9 cellular contexts compared by ENCODE assay signal in genomic region chr3:184015381-184016019, GRCh38. TPM values are rescaled to one million over a fixed set of nuclear protein-coding genes. Genes with fewer than 3 reads are reported as not detected.
DNase-seq lines count a peak whose midpoint lies in the region; ATAC-seq and TF ChIP-seq lines count a peak whose summit lies in the region.
"Had no signal": no experiment of that assay in that cellular context is flagged by ENCODE, and none has a peak within 500 bp of the region (broad histone marks: within the 10 kb centered on the region; RNA-seq: fewer than 3 reads in every experiment).

No MANE protein-coding gene starts in this region.

- H3K79me1 ChIP-seq in neuronal stem cell (ENCODE audit: low read depth, low read length) = peaks cover 8% of the 10 kb centered on the region

- no peak overlapping the region for H3K18ac ChIP-seq in neuronal stem cell (ENCODE audit: low read length)

- H4K8ac ChIP-seq in neuronal stem cell (ENCODE audit: low read depth, low read length) = no peak overlapping the region

- DNase-seq in mammary epithelial cell = no peak
- no peak for DNase-seq in breast epithelium (ENCODE audit: low spot score in 2 of 2)
- peak; percentile 11 for DNase-seq in SW480 (ENCODE audit: low spot score)
- DNase-seq in right atrium auricular region (ENCODE audit: low spot score) = no peak
- peak; percentile 41 for DNase-seq in testis
- no peak for DNase-seq in neuronal stem cell (ENCODE audit: low spot score)
- DNase-seq in NCI-H187 (lab: John Stamatoyannopoulos, UW) = no peak

- H3K23ac ChIP-seq in neuronal stem cell (ENCODE audit: low read depth, low read length, poor library complexity) = no peak overlapping the region

- H4K91ac ChIP-seq in neuronal stem cell (ENCODE audit: low read depth, low read length, poor library complexity) = no peak overlapping the region

- H2AFZ ChIP-seq in mammary epithelial cell (ENCODE audit: low read depth, low read length) (no peak overlapping the region), neuronal stem cell (ENCODE audit: low read length) (no peak overlapping the region)

- dilution Hi-C loops in mammary epithelial cell (cut with HindIII; ENCODE audit: low sequenced_read_pairs) = no loop called here

- H3K9me3 ChIP-seq in mammary epithelial cell (replicated peaks; ENCODE audit: insufficient read depth, low read length) (no peaks in the 10 kb centered on the region), breast epithelium (no peaks in the 10 kb centered on the region), right atrium auricular region (no peaks in the 10 kb centered on the region), testis (no peaks in the 10 kb centered on the region), neuronal stem cell (replicated peaks in 1 of 2; ENCODE audit: control insufficient read depth in 2 of 2, insufficient read depth in 1 of 2, low read depth in 1 of 2, low read length in 2 of 2) (no peaks in the 10 kb centered on the region)

- no peak overlapping the region for H2BK5ac ChIP-seq in neuronal stem cell (ENCODE audit: low read length)

- H3K4me3 ChIP-seq in mammary epithelial cell (replicated peaks in 1 of 3; ENCODE audit: insufficient read depth in 1 of 3, low read depth in 2 of 3, low read length in 3 of 3) (no peak overlapping the region), breast epithelium (no peak overlapping the region), right atrium auricular region (peak overlapping the region; percentile 17 to 33), testis (no peak overlapping the region), neuronal stem cell (ENCODE audit: low read length in 2 of 2) (no peak overlapping the region)

- no peak overlapping the region for H2BK15ac ChIP-seq in neuronal stem cell (ENCODE audit: low read length)

- TF ChIP-seq CTCF in mammary epithelial cell (conservative IDR thresholded peaks at IDR 0.05 in 1 of 2, IDR thresholded peaks at IDR 0.05 in 1 of 2; ENCODE audit: extremely low read depth in 1 of 2, insufficient read depth in 1 of 2, low read depth in 1 of 2, low read length in 2 of 2) (no peak), breast epithelium (IDR thresholded peaks at IDR 0.05) (no peak), right atrium auricular region (IDR thresholded peaks at IDR 0.05) (no peak), testis (IDR thresholded peaks at IDR 0.05) (no peak)

- in situ Hi-C loops in mammary epithelial cell (cut with MboI; ENCODE audit: low sequenced_read_pairs in 2 of 2) = loop anchor here (5.0 to 10.0 kb wide), 2 partner anchors 111 to 118 kb away; no protein-coding TSS in a partner anchor

- peaks cover 8% of the 10 kb centered on the region for H3K36me3 ChIP-seq in mammary epithelial cell (ENCODE audit: insufficient read depth, low read length)
- H3K36me3 ChIP-seq in breast epithelium = no peaks in the 10 kb centered on the region
- peaks cover 19% of the 10 kb centered on the region for H3K36me3 ChIP-seq in right atrium auricular region
- H3K36me3 ChIP-seq in testis (ENCODE audit: low read depth, missing control alignments) = no peaks in the 10 kb centered on the region
- H3K36me3 ChIP-seq in neuronal stem cell (replicated peaks in 1 of 2; ENCODE audit: control insufficient read depth in 2 of 2, insufficient read depth in 2 of 2, low read length in 2 of 2) = peaks cover 4 to 32% of the 10 kb centered on the region in 2 donors

- H3K14ac ChIP-seq in neuronal stem cell (ENCODE audit: low read length) = no peak overlapping the region

- H4K20me1 ChIP-seq in mammary epithelial cell (ENCODE audit: insufficient read depth, low read length) = no peaks in the 10 kb centered on the region

- no peak overlapping the region for H2BK12ac ChIP-seq in neuronal stem cell (ENCODE audit: low read length)

- no TSS peak for BruUV-seq in mammary epithelial cell (replicated peaks; lab: Mats Ljungman, UMichigan)

- WGBS in mammary epithelial cell (ENCODE audit: low coverage, missing lambda C conversion rate) = 99% methylated on average over 10 of the region's 10 CpGs
- 59 to 65% methylated on average over 10 of the region's 10 CpGs for WGBS in testis, 2 donors
- no CpG with 5 or more reads among the region's 10 CpGs for WGBS in neuronal stem cell (ENCODE audit: extremely low coverage in 2 of 2, insufficient read length in 2 of 2, insufficient replicate concordance in 1 of 2), 2 donors

- H2AK5ac ChIP-seq in neuronal stem cell (ENCODE audit: low read depth, low read length) = no peak overlapping the region

- H2BK120ac ChIP-seq in neuronal stem cell (ENCODE audit: low read depth, low read length) = no peak overlapping the region

- H3K27me3 ChIP-seq in mammary epithelial cell (ENCODE audit: insufficient read depth, low read length) = no peaks in the 10 kb centered on the region
- no peaks in the 10 kb centered on the region for H3K27me3 ChIP-seq in breast epithelium
- no peaks in the 10 kb centered on the region for H3K27me3 ChIP-seq in right atrium auricular region
- no peaks in the 10 kb centered on the region for H3K27me3 ChIP-seq in testis
- H3K27me3 ChIP-seq in neuronal stem cell (ENCODE audit: control insufficient read depth in 3 of 3, insufficient read depth in 3 of 3, low read depth in 1 of 3, low read length in 3 of 3) = no peaks in the 10 kb centered on the region

- no peak for ATAC-seq in GM19395 (IDR thresholded peaks at IDR 0.05; ENCODE audit: unreplicated experiment)

- H3K27ac ChIP-seq in mammary epithelial cell (ENCODE audit: insufficient read depth, low read depth, low read length) (no peak overlapping the region), breast epithelium (no peak overlapping the region), right atrium auricular region (peak overlapping the region; percentile 94), testis (peak overlapping the region; percentile 8 to 22), neuronal stem cell (replicated peaks; ENCODE audit: low read length) (no peak overlapping the region)
- H3K27ac ChIP-seq: epithelial cell of prostate had no signal

- CTCF ChIA-PET in mammary epithelial cell (lab: Charles Lee; ENCODE audit: low non-redundant PET) = interaction anchor here (0.5 to 0.7 kb wide), 2 partner anchors 10 to 121 kb away, joined by 5 to 6 read pairs; no protein-coding TSS in a partner anchor

- peaks cover 30% of the 10 kb centered on the region for H3K79me2 ChIP-seq in mammary epithelial cell (ENCODE audit: insufficient read depth, low read length)

- peak overlapping the region; percentile 95 for H3K4me2 ChIP-seq in mammary epithelial cell (ENCODE audit: insufficient read depth, low read depth, low read length)
- H3K4me2 ChIP-seq in neuronal stem cell (ENCODE audit: insufficient read depth, low read length, poor library complexity, severe bottlenecking) = no peak overlapping the region

- TF ChIP-seq POLR2A in breast epithelium (IDR thresholded peaks at IDR 0.05) = no peak
- no peak for TF ChIP-seq POLR2A in testis (IDR thresholded peaks at IDR 0.05)

- no peak overlapping the region for H3K4ac ChIP-seq in neuronal stem cell (ENCODE audit: low read length)

- H3K4me1 ChIP-seq in mammary epithelial cell (ENCODE audit: insufficient read depth, low read length) (peaks cover 17% of the 10 kb centered on the region), breast epithelium (peaks cover 0 to 6% of the 10 kb centered on the region in 2 donors), right atrium auricular region (peaks cover 0 to 17% of the 10 kb centered on the region in 2 donors), testis (peaks cover 15% of the 10 kb centered on the region), neuronal stem cell (ENCODE audit: control insufficient read depth in 2 of 2, insufficient read depth in 1 of 2, low read depth in 1 of 2, low read length in 2 of 2) (peaks cover 4 to 6% of the 10 kb centered on the region in 2 donors)

- intact Hi-C loops in mammary epithelial cell (cut with micrococcal nuclease) = loop anchor here (2.0 to 10.0 kb wide), 3 partner anchors 119 to 269 kb away; partner anchors contain the start of gene EIF2B5
- intact Hi-C loops in breast epithelium (cut with DNase I; ENCODE audit: low total_unique reads) = no loop called here
- intact Hi-C loops in testis (cut with DNase I; ENCODE audit: low total_unique reads) = loop anchor here (10.0 kb wide), 1 partner anchor 121 kb away; no protein-coding TSS in a partner anchor

- no peak overlapping the region for H3K9ac ChIP-seq in mammary epithelial cell (ENCODE audit: insufficient read depth, low read length)
- H3K9ac ChIP-seq in neuronal stem cell (ENCODE audit: low read depth, low read length, poor library complexity) = no peak overlapping the region

RNA-seq across cellular contexts. Expression of gene ABCC5, which starts 2.2 kb away (rescaled TPM):
- 10 to 100 TPM; 17.3 to 24.1 TPM for total RNA-seq in mammary epithelial cell
- 12.3 TPM for polyA plus RNA-seq in mammary epithelial cell
- polyA minus RNA-seq in mammary epithelial cell = 18.0 TPM
- 10 to 100 TPM; 21.0 to 29.9 (median 21.8) TPM for total RNA-seq in breast epithelium
- 10 to 100 TPM; 17.5 to 23.1 TPM for total RNA-seq in right atrium auricular region
- 10 to 100 TPM; 61.5 to 77.9 TPM for total RNA-seq in testis
- polyA plus RNA-seq in testis (ENCODE audit: insufficient read depth, low read depth, low replicate concordance) = 35.2 TPM
- 15.6 TPM for polyA plus RNA-seq in neuronal stem cell (2013, experiment 1 of 2)
- polyA plus RNA-seq in neuronal stem cell (2013, experiment 2 of 2) = 15.6 TPM

RNA-seq across cellular contexts. Expression of gene HTR3D, which starts 16.0 kb away (rescaled TPM):
- total RNA-seq in mammary epithelial cell (not detected), breast epithelium (not detected), right atrium auricular region (not detected), testis (not detected)
- polyA plus RNA-seq in mammary epithelial cell (not detected), testis (ENCODE audit: insufficient read depth, low read depth, low replicate concordance) (not detected)
- not detected for polyA minus RNA-seq in mammary epithelial cell
- not detected for polyA plus RNA-seq in neuronal stem cell (2013, experiment 1 of 2)
- polyA plus RNA-seq in neuronal stem cell (2013, experiment 2 of 2) = not detected

RNA-seq across cellular contexts. Expression of gene HTR3C, which starts 37.3 kb away (rescaled TPM):
- total RNA-seq in mammary epithelial cell (not detected), breast epithelium (not detected), right atrium auricular region (not detected), testis (under 1 TPM in 1 of 2 donors, not detected in 1; 0.31 TPM)
- polyA plus RNA-seq in mammary epithelial cell (not detected), testis (ENCODE audit: insufficient read depth, low read depth, low replicate concordance) (not detected)
- polyA minus RNA-seq in mammary epithelial cell = not detected
- polyA plus RNA-seq in neuronal stem cell (2013, experiment 1 of 2) = not detected
- 0.01 TPM for polyA plus RNA-seq in neuronal stem cell (2013, experiment 2 of 2)

Comparison
In these comparisons a context has a peak if more than half of its experiments do, and no peak if none do; other contexts are left out.
1. DNase-seq: peak in SW480 (single experiment) and testis (single experiment); none in mammary epithelial cell (single experiment), breast epithelium (0 of 2), right atrium auricular region (single experiment), neuronal stem cell (single experiment) and NCI-H187 (0 of 2).
2. H3K27ac ChIP-seq: peak in right atrium auricular region (2 of 2) and testis (2 of 2); none in mammary epithelial cell (single experiment), breast epithelium (0 of 2) and neuronal stem cell (single experiment).
3. H3K4me3 ChIP-seq: peak in right atrium auricular region (2 of 2); none in mammary epithelial cell (0 of 3), breast epithelium (0 of 3), testis (0 of 2) and neuronal stem cell (0 of 2).